8 cellular contexts compared by ENCODE assay signal in genomic region chr14:103630364-103631108, GRCh38. TPM values are rescaled to one million over a fixed set of nuclear protein-coding genes. Genes with fewer than 3 reads are reported as not detected.
DNase-seq lines count a peak whose midpoint lies in the region; ATAC-seq and TF ChIP-seq lines count a peak whose summit lies in the region.

No MANE protein-coding gene starts in this region.

- no peak overlapping the region for H3K27ac Mint-ChIP-seq in endodermal cell

- H3K9ac ChIP-seq in endodermal cell (ENCODE audit: extremely low read depth, low read length, poor library complexity, severe bottlenecking), result peak overlapping the region; percentile 77

- H3K79me2 ChIP-seq in DOHH2 (ENCODE audit: control insufficient read depth, low read length) (peaks cover 65% of the 10 kb centered on the region), osteoblast (ENCODE audit: insufficient read depth, low read length) (peaks cover 67% of the 10 kb centered on the region)

- H3K36me3 ChIP-seq in DOHH2 (ENCODE audit: control insufficient read depth, low read length) (peaks cover 15% of the 10 kb centered on the region), endodermal cell (ENCODE audit: control insufficient read depth, insufficient read depth, low read length) (peaks cover 25% of the 10 kb centered on the region), osteoblast (ENCODE audit: insufficient read depth, low read length) (peaks cover 17% of the 10 kb centered on the region)

- no peaks in the 10 kb centered on the region for H3K9me3 ChIP-seq in DOHH2 (ENCODE audit: control insufficient read depth, insufficient read depth, low read length)
- H3K9me3 ChIP-seq in endodermal cell (ENCODE audit: control insufficient read depth, low read length), result no peaks in the 10 kb centered on the region
- H3K9me3 ChIP-seq in osteoblast (ENCODE audit: low read depth, low read length), result no peaks in the 10 kb centered on the region

- no peaks in the 10 kb centered on the region for H3K9me2 ChIP-seq in DOHH2 (replicated peaks; ENCODE audit: control insufficient read depth, low read length)

- H3K27ac ChIP-seq in DOHH2 (ENCODE audit: low read depth, low read length) (no peak overlapping the region), endodermal cell (ENCODE audit: low read depth, low read length) (no peak overlapping the region), osteoblast (ENCODE audit: low read depth, low read length) (peak overlapping the region; percentile 93)

- peak; percentile 26 for DNase-seq in OCI-M1 (lab: John Stamatoyannopoulos, UW)
- no peak for DNase-seq in endodermal cell
- peak; percentile 91 for DNase-seq in osteoblast (ENCODE audit: insufficient read length, low spot score, missing footprints)
- DNase-seq in T-helper 9 cell, result no peak
- no peak for DNase-seq in GDM1 (lab: John Stamatoyannopoulos, UW)

- ATAC-seq in GM21576 (IDR thresholded peaks at IDR 0.05; ENCODE audit: unreplicated experiment) (no peak), GM18861 (IDR thresholded peaks at IDR 0.05; ENCODE audit: unreplicated experiment) (no peak)

- H3K4me3 Mint-ChIP-seq in endodermal cell, result peak overlapping the region; percentile 80

- H2AFZ ChIP-seq in osteoblast (ENCODE audit: low read length), result no peak overlapping the region

- peaks cover 45% of the 10 kb centered on the region for H3K4me1 ChIP-seq in DOHH2 (ENCODE audit: control insufficient read depth, low read length)
- no peaks in the 10 kb centered on the region for H3K4me1 ChIP-seq in endodermal cell (ENCODE audit: control insufficient read depth, insufficient read depth, low read length)
- H3K4me1 ChIP-seq in osteoblast (ENCODE audit: insufficient read depth, low read length), result peaks cover 31% of the 10 kb centered on the region

- H3K4me1 Mint-ChIP-seq in endodermal cell, result peaks cover 24% of the 10 kb centered on the region

- H3K27me3 ChIP-seq in DOHH2 (ENCODE audit: control insufficient read depth, low read length) (no peaks in the 10 kb centered on the region), endodermal cell (ENCODE audit: control insufficient read depth, insufficient read depth, low read length, poor library complexity, severe bottlenecking) (no peaks in the 10 kb centered on the region), osteoblast (ENCODE audit: insufficient read depth, low read length) (no peaks in the 10 kb centered on the region)

- WGBS in endodermal cell (ENCODE audit: insufficient coverage in 1 of 2, insufficient read length in 1 of 2), 2 experiments, result 41 to 70% methylated on average over 4 to 5 of the region's 5 CpGs

- H3K4me3 ChIP-seq in DOHH2 (ENCODE audit: low read length) (peak overlapping the region; percentile 91), endodermal cell (ENCODE audit: low read length) (peak overlapping the region; percentile 99), osteoblast (ENCODE audit: insufficient read depth, low read length) (peak overlapping the region; percentile 81)

- H3K9me3 Mint-ChIP-seq in endodermal cell, result no peaks in the 10 kb centered on the region

- H4K20me1 ChIP-seq in DOHH2 (ENCODE audit: control insufficient read depth, insufficient read depth, low read depth, low read length) (peaks cover 10% of the 10 kb centered on the region), osteoblast (ENCODE audit: insufficient read depth, low read length) (peaks cover 49% of the 10 kb centered on the region)

- H3K4me2 ChIP-seq in DOHH2 (ENCODE audit: low read length), result peak overlapping the region; percentile 82
- H3K4me2 ChIP-seq in osteoblast (ENCODE audit: insufficient read depth, low read length), result peak overlapping the region; percentile 86

- H3F3A ChIP-seq in DOHH2 (ENCODE audit: control insufficient read depth, insufficient read depth), result peaks cover 15% of the 10 kb centered on the region

- TF ChIP-seq CTCF in DOHH2 (IDR thresholded peaks at IDR 0.05; ENCODE audit: low read depth, low read length, poor library complexity, severe bottlenecking), result no peak
- TF ChIP-seq CTCF in endodermal cell (conservative IDR thresholded peaks at IDR 0.05), result no peak
- no peak for TF ChIP-seq CTCF in osteoblast (IDR thresholded peaks at IDR 0.05; ENCODE audit: extremely low read depth, low read depth, low read length)

- H3K36me3 Mint-ChIP-seq in endodermal cell (ENCODE audit: low read depth), result peaks cover 18% of the 10 kb centered on the region

- H3K27me3 Mint-ChIP-seq in endodermal cell (ENCODE audit: insufficient read depth), result peaks cover 1% of the 10 kb centered on the region

RNA-seq across cellular contexts. Expression of gene KLC1, which starts 1.5 kb away (rescaled TPM):
- total RNA-seq in endodermal cell (100 to 1,000 TPM; 170 to 178 TPM), osteoblast (198 and 205 TPM in 2 replicates)
- polyA plus RNA-seq in endodermal cell (2013, experiment 1 of 2), result 204 TPM
- 188 TPM for polyA plus RNA-seq in endodermal cell (2013, experiment 2 of 2)

Comparison
In these comparisons a context has a peak if more than half of its experiments do, and no peak if none do; other contexts are left out.
1. DNase-seq: peak in OCI-M1 (single experiment) and osteoblast (single experiment); none in endodermal cell (single experiment), T-helper 9 cell (single experiment) and GDM1 (single experiment).
2. Peak in every context shown above with its lines, with median percentiles within 50 percentile points of each other: H3K4me3 ChIP-seq.